23 cellular contexts compared by ENCODE assay signal in the genomic region with DNA sequence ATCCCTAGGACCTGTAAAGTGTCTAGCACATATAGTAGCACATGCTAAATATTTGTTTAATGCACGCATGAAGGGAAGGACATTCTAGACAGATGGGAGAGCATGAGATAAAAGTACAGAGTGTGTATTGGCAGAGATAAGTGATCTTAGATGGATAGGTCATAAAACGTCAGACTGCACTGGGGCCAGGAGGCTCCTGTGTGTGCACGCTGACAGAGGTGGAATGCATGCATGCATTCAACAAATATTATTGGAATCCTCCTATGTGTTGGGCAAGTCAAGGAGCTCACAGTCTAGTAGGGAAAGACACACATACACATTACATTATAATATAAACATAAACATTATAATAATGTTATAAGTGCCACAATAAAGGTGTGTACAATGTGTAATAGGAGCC.
DNase-seq lines count a peak whose midpoint lies in the region; TF ChIP-seq lines count a peak whose summit lies in the region.
"Had no signal": no experiment of that assay in that cellular context is flagged by ENCODE, and none has a peak within 500 bp of the region (broad histone marks: within the 10 kb centered on the region; RNA-seq: fewer than 3 reads in every experiment).

No MANE protein-coding gene starts in this region.

- H3K27me3 Mint-ChIP-seq in Caco-2 (ENCODE audit: insufficient read depth, unreplicated experiment) = no peaks in the 10 kb centered on the region
- H3K27me3 Mint-ChIP-seq in activated CD4-positive, alpha-beta memory T cell treated with anti-CD3 and anti-CD28 coated beads for 36 hours = peaks cover 6% of the 10 kb centered on the region

- CTCF ChIA-PET in Caco-2 (lab: Charles Lee) = interaction anchor here (0.6 kb wide), 2 partner anchors 70 to 281 kb away, joined by 3 read pairs; no protein-coding TSS in a partner anchor
- CTCF ChIA-PET in activated CD4-positive, alpha-beta memory T cell treated with anti-CD3 and anti-CD28 coated beads for 36 hours (lab: Charles Lee) = no interaction called here

- intact Hi-C loops in Caco-2 (cut with micrococcal nuclease; ENCODE audit: unreplicated experiment) (loop anchor here (5.0 kb wide), 1 partner anchor 72 kb away; a partner anchor contains a TSS), dorsolateral prefrontal cortex (cut with DNase I) (no loop called here)
- intact Hi-C loops in activated CD4-positive, alpha-beta memory T cell treated with anti-CD3 and anti-CD28 coated beads for 36 hours (cut with micrococcal nuclease) = no loop called here

- H3K4me1 ChIP-seq in Caco-2 = peaks cover 51% of the 10 kb centered on the region
- H3K4me1 ChIP-seq: A549, BE2C had no signal

- no peak overlapping the region for H3K4me3 ChIP-seq in Caco-2 (ENCODE audit: low read depth, low read length)
- no peak overlapping the region for H3K4me3 ChIP-seq in dorsolateral prefrontal cortex
- H3K4me3 ChIP-seq: A549; BLaER1 treated with 17β-estradiol and CSF1 and Interleukin-3, amounts not matched to agents 10 nM and 100 nM; GM12878; GM23248 had no signal

- H3K27ac Mint-ChIP-seq in Caco-2 (ENCODE audit: unreplicated experiment) = no peak overlapping the region
- H3K27ac Mint-ChIP-seq in activated CD4-positive, alpha-beta memory T cell treated with anti-CD3 and anti-CD28 coated beads for 36 hours = no peak overlapping the region
- H3K27ac Mint-ChIP-seq: CD14-positive monocyte; CD4-positive, alpha-beta T cell; CD8-positive, alpha-beta memory T cell had no signal

- H3K27me3 ChIP-seq in Caco-2 (replicated peaks; ENCODE audit: control insufficient read depth, insufficient read depth, low read length) (no peaks in the 10 kb centered on the region), dorsolateral prefrontal cortex (no peaks in the 10 kb centered on the region)
- H3K27me3 ChIP-seq: BE2C; BLaER1 treated with 17β-estradiol and CSF1 and Interleukin-3, amounts not matched to agents 10 nM and 100 nM had no signal

- DNase-seq in Caco-2 (peak; percentile 37 to 52), DMS53 treated with DMSO at 0.1 percent for 48 hours (lab: John Stamatoyannopoulos, UW; ENCODE audit: unreplicated experiment) (peak; percentile 49), islet precursor cell (peak; percentile 40), dorsolateral prefrontal cortex (no peak), SIG-M5 treated with dmso at 0.1 percent for 504 hours (lab: John Stamatoyannopoulos, UW; ENCODE audit: unreplicated experiment) (no peak)
- no peak for DNase-seq in activated CD4-positive, alpha-beta memory T cell treated with anti-CD3 and anti-CD28 coated beads for 36 hours
- DNase-seq: 8988T; ACHN; AML-193; BE2C; Calu3; CD4-positive, alpha-beta T cell; CD8-positive, alpha-beta memory T cell; DMS79; EL; GDM1; GM23248; H7; HCEC 1CT had no signal

- H3K4me3 Mint-ChIP-seq in Caco-2 (ENCODE audit: unreplicated experiment) = no peak overlapping the region
- H3K4me3 Mint-ChIP-seq in activated CD4-positive, alpha-beta memory T cell treated with anti-CD3 and anti-CD28 coated beads for 36 hours = no peak overlapping the region
- H3K4me3 Mint-ChIP-seq: CD14-positive monocyte; CD4-positive, alpha-beta T cell; CD8-positive, alpha-beta memory T cell had no signal

- no peak overlapping the region for H3K27ac ChIP-seq in dorsolateral prefrontal cortex
- H3K27ac ChIP-seq: A549; BLaER1 treated with 17β-estradiol and CSF1 and Interleukin-3, amounts not matched to agents 10 nM and 100 nM; GM23248 had no signal

- no peaks in the 10 kb centered on the region for H3K9me3 Mint-ChIP-seq in Caco-2 (ENCODE audit: unreplicated experiment)
- no peaks in the 10 kb centered on the region for H3K9me3 Mint-ChIP-seq in activated CD4-positive, alpha-beta memory T cell treated with anti-CD3 and anti-CD28 coated beads for 36 hours
- H3K9me3 Mint-ChIP-seq: CD4-positive, alpha-beta T cell; CD8-positive, alpha-beta memory T cell had no signal

- peaks cover 23% of the 10 kb centered on the region for H3K4me1 Mint-ChIP-seq in Caco-2 (ENCODE audit: low read depth, unreplicated experiment)
- no peaks in the 10 kb centered on the region for H3K4me1 Mint-ChIP-seq in activated CD4-positive, alpha-beta memory T cell treated with anti-CD3 and anti-CD28 coated beads for 36 hours (ENCODE audit: low read depth)
- H3K4me1 Mint-ChIP-seq: CD14-positive monocyte; CD8-positive, alpha-beta memory T cell had no signal

- 0 out of 2 replicates have a peak, but pooled peaks cover 3% of the 10 kb centered on the region for H3K9me3 ChIP-seq in Caco-2
- H3K9me3 ChIP-seq: A549; BE2C; BLaER1 treated with 17β-estradiol and CSF1 and Interleukin-3, amounts not matched to agents 10 nM and 100 nM had no signal

- H3K36me3 Mint-ChIP-seq in Caco-2 (ENCODE audit: insufficient read depth, unreplicated experiment) = no peaks in the 10 kb centered on the region
- H3K36me3 Mint-ChIP-seq in activated CD4-positive, alpha-beta memory T cell treated with anti-CD3 and anti-CD28 coated beads for 36 hours = no peaks in the 10 kb centered on the region
- H3K36me3 Mint-ChIP-seq: CD14-positive monocyte; CD8-positive, alpha-beta memory T cell had no signal

- no peak for TF ChIP-seq CTCF in Caco-2 (IDR thresholded peaks at IDR 0.05; ENCODE audit: insufficient read depth in 1 of 2, low read depth in 1 of 2, low read length in 1 of 2, severe bottlenecking in 1 of 2, unreplicated experiment in 1 of 2)
- TF ChIP-seq CTCF in dorsolateral prefrontal cortex (IDR thresholded peaks at IDR 0.05 in 54 of 56, conservative IDR thresholded peaks at IDR 0.05 in 2 of 56; ENCODE audit: low read depth in 1 of 56, partially characterized antibody in 56 of 56) = no peak

- H3K36me3 ChIP-seq in Caco-2 (ENCODE audit: control insufficient read depth, insufficient read depth, low read length) = no peaks in the 10 kb centered on the region
- H3K36me3 ChIP-seq: BE2C; BLaER1 treated with 17β-estradiol and CSF1 and Interleukin-3, amounts not matched to agents 10 nM and 100 nM had no signal

- POLR2A ChIA-PET in Caco-2 (lab: Charles Lee) = no interaction called here
- POLR2A ChIA-PET in activated CD4-positive, alpha-beta memory T cell treated with anti-CD3 and anti-CD28 coated beads for 36 hours (lab: Charles Lee) = no interaction called here

- BruUV-seq in Caco-2 (replicated peaks; lab: Mats Ljungman, UMichigan) = no TSS peak

Comparison
In these comparisons a context has a peak if more than half of its experiments do, and no peak if none do; other contexts are left out.
1. DNase-seq: peak in Caco-2 (2 of 2), DMS53 treated with DMSO at 0.1 percent for 48 hours (single experiment) and islet precursor cell (single experiment); none in dorsolateral prefrontal cortex (0 of 10), activated CD4-positive, alpha-beta memory T cell treated with anti-CD3 and anti-CD28 coated beads for 36 hours (single experiment) and SIG-M5 treated with dmso at 0.1 percent for 504 hours (single experiment).